In the genomic region with DNA sequence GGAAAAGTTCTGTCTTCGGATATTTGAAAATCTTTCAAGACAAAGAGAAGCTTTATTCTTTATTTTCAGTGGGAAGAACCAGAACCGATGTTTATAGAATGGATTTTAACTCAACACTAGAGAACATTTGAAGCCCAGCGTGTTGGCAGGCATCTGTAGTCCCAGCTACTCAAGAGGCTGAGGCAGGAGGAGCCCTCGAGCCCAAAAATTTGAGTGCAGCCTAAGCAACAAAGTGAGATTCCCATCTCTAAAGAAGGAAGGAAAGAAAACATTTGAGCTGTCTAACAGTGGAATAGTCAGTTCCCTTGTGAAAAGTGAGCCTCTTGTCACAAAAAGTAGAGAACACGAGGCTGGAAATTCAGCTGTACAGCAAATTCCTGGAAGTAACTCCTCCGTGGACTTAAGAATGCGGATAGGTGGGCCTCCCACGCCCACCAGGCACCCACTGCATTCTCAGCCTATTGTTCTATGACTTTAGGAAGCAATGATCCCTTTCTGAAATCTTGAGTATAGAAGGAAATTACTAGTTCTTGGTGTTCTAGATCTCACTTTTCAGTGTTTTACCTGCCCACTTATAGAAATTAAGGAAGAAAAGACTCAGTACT, we compare ENCODE assay signal across 16 cellular contexts. TPM values are rescaled to one million over a fixed set of nuclear protein-coding genes. Genes with fewer than 3 reads are reported as not detected.
DNase-seq lines count a peak whose midpoint lies in the region; ATAC-seq and TF ChIP-seq lines count a peak whose summit lies in the region.
"Had no signal": no experiment of that assay in that cellular context is flagged by ENCODE, and none has a peak within 500 bp of the region (broad histone marks: within the 10 kb centered on the region; RNA-seq: fewer than 3 reads in every experiment).

No MANE protein-coding gene starts in this region.

- WGBS in thyroid gland, 2 donors, result 34 to 37% methylated on average over 8 of the region's 8 CpGs

- H3K4me1 ChIP-seq in thyroid gland, result peaks cover 32 to 35% of the 10 kb centered on the region in 2 donors

- intact Hi-C loops in left ventricle myocardium superior (cut with micrococcal nuclease), result no loop called here
- intact Hi-C loops in thyroid gland (cut with DNase I), result no loop called here

- H3K4me3 Mint-ChIP-seq in activated CD8-positive, alpha-beta memory T cell treated with anti-CD3 and anti-CD28 coated beads, Interleukin-2, amount 10 ng/mL, durations not matched to agents 7 days and 5 days, result no peak overlapping the region
- H3K4me3 Mint-ChIP-seq in nephron, result no peak overlapping the region
- H3K4me3 Mint-ChIP-seq in effector memory CD8-positive, alpha-beta T cell, result no peak overlapping the region
- H3K4me3 Mint-ChIP-seq: CD8-positive, alpha-beta T cell had no signal

- CTCF ChIA-PET in activated CD8-positive, alpha-beta memory T cell treated with anti-CD3 and anti-CD28 coated beads, Interleukin-2, amount 10 ng/mL, durations not matched to agents 7 days and 5 days (lab: Charles Lee), result interaction anchor here (0.5 to 1.4 kb wide), 4 partner anchors 91 to 520 kb away, joined by 3 read pairs; no protein-coding TSS in a partner anchor

- peaks cover 17% of the 10 kb centered on the region for H3K36me3 Mint-ChIP-seq in activated CD8-positive, alpha-beta memory T cell treated with anti-CD3 and anti-CD28 coated beads, Interleukin-2, amount 10 ng/mL, durations not matched to agents 7 days and 5 days
- H3K36me3 Mint-ChIP-seq in nephron (ENCODE audit: low read depth), result peaks cover 28% of the 10 kb centered on the region
- H3K36me3 Mint-ChIP-seq in effector memory CD8-positive, alpha-beta T cell (ENCODE audit: insufficient read depth), result no peaks in the 10 kb centered on the region

- H3K4me1 Mint-ChIP-seq in activated CD8-positive, alpha-beta memory T cell treated with anti-CD3 and anti-CD28 coated beads, Interleukin-2, amount 10 ng/mL, durations not matched to agents 7 days and 5 days, result peaks cover 40% of the 10 kb centered on the region
- peaks cover 38% of the 10 kb centered on the region for H3K4me1 Mint-ChIP-seq in nephron
- no peaks in the 10 kb centered on the region for H3K4me1 Mint-ChIP-seq in effector memory CD8-positive, alpha-beta T cell (ENCODE audit: low read depth in 2 of 2)

- H3K27ac ChIP-seq in thyroid gland, result peak overlapping the region; percentile 46 to 82 (median 50)
- H3K27ac ChIP-seq: 22Rv1 had no signal

- no peaks in the 10 kb centered on the region for H3K9me3 Mint-ChIP-seq in activated CD8-positive, alpha-beta memory T cell treated with anti-CD3 and anti-CD28 coated beads, Interleukin-2, amount 10 ng/mL, durations not matched to agents 7 days and 5 days (ENCODE audit: low read depth)
- no peaks in the 10 kb centered on the region for H3K9me3 Mint-ChIP-seq in nephron
- H3K9me3 Mint-ChIP-seq in effector memory CD8-positive, alpha-beta T cell, result no peaks in the 10 kb centered on the region
- H3K9me3 Mint-ChIP-seq: CD8-positive, alpha-beta T cell had no signal

- TF ChIP-seq CTCF in nephron (IDR thresholded peaks at IDR 0.05; ENCODE audit: unreplicated experiment in 3 of 3) (no peak), thyroid gland (IDR thresholded peaks at IDR 0.05) (peak in 1 of 6 experiments; percentile 6)

- H3K27ac Mint-ChIP-seq in activated CD8-positive, alpha-beta memory T cell treated with anti-CD3 and anti-CD28 coated beads, Interleukin-2, amount 10 ng/mL, durations not matched to agents 7 days and 5 days, result peak overlapping the region; percentile 8
- H3K27ac Mint-ChIP-seq in nephron, result peak overlapping the region; percentile 56 to 84 (median 67)
- H3K27ac Mint-ChIP-seq in effector memory CD8-positive, alpha-beta T cell, result no peak overlapping the region
- H3K27ac Mint-ChIP-seq: CD8-positive, alpha-beta T cell had no signal

- no peak overlapping the region for H3K4me3 ChIP-seq in thyroid gland (replicated peaks in 1 of 3)

- no peak for DNase-seq in activated CD8-positive, alpha-beta memory T cell treated with anti-CD3 and anti-CD28 coated beads, Interleukin-2, amount 10 ng/mL, durations not matched to agents 7 days and 5 days
- DNase-seq in activated CD8-positive, alpha-beta memory T cell treated with anti-CD3 and anti-CD28 coated beads, Interleukin-2, amount 50 U/mL, for 48 hours, result no peak
- DNase-seq in left ventricle myocardium superior (no peak), thyroid gland (peak; percentile 74 to 78)
- no peak for DNase-seq in effector memory CD8-positive, alpha-beta T cell
- DNase-seq: CD8-positive, alpha-beta T cell; H7; NCI-H146; NCI-H2107; NCI-H226; NCI-H526; RPMI8226 had no signal

- TF ChIP-seq POLR2A in thyroid gland (IDR thresholded peaks at IDR 0.05), result no peak

- no peaks in the 10 kb centered on the region for H3K27me3 ChIP-seq in thyroid gland

- no peaks in the 10 kb centered on the region for H3K9me3 ChIP-seq in thyroid gland

- no peaks in the 10 kb centered on the region for H3K36me3 ChIP-seq in thyroid gland

- ATAC-seq in activated CD8-positive, alpha-beta memory T cell treated with anti-CD3 and anti-CD28 coated beads, Interleukin-2, amount 10 ng/mL, durations not matched to agents 7 days and 5 days, result no peak
- ATAC-seq in left ventricle myocardium superior, result peak; percentile 52
- ATAC-seq in GM18861 (IDR thresholded peaks at IDR 0.05; ENCODE audit: unreplicated experiment), result no peak
- no peak for ATAC-seq in effector memory CD8-positive, alpha-beta T cell (replicated peaks)
- no peak for ATAC-seq in HG02678 (IDR thresholded peaks at IDR 0.05; ENCODE audit: unreplicated experiment)
- ATAC-seq: CD8-positive, alpha-beta T cell had no signal

- no peaks in the 10 kb centered on the region for H3K27me3 Mint-ChIP-seq in activated CD8-positive, alpha-beta memory T cell treated with anti-CD3 and anti-CD28 coated beads, Interleukin-2, amount 10 ng/mL, durations not matched to agents 7 days and 5 days
- no peaks in the 10 kb centered on the region for H3K27me3 Mint-ChIP-seq in nephron (ENCODE audit: low read depth)
- no peaks in the 10 kb centered on the region for H3K27me3 Mint-ChIP-seq in effector memory CD8-positive, alpha-beta T cell

RNA-seq across cellular contexts. Expression of gene PTPDC1, which starts 2.3 kb away (rescaled TPM):
- total RNA-seq in activated CD8-positive, alpha-beta memory T cell treated with anti-CD3 and anti-CD28 coated beads, Interleukin-2, amount 10 ng/mL, durations not matched to agents 7 days and 5 days, result 1 to 10 TPM; 5.2 to 6.5 TPM
- total RNA-seq in left ventricle myocardium superior (8.3 TPM), thyroid gland (10 to 100 TPM in 3 of 4 donors, 1 to 10 TPM in 1; 7.5 to 25.2 (median 10.8) TPM)

Comparison
In these comparisons a context has a peak if more than half of its experiments do, and no peak if none do; other contexts are left out.
1. DNase-seq: peak in thyroid gland (2 of 2); none in activated CD8-positive, alpha-beta memory T cell treated with anti-CD3 and anti-CD28 coated beads, Interleukin-2, amount 10 ng/mL, durations not matched to agents 7 days and 5 days (single experiment), activated CD8-positive, alpha-beta memory T cell treated with anti-CD3 and anti-CD28 coated beads, Interleukin-2, amount 50 U/mL, for 48 hours (single experiment), left ventricle myocardium superior (single experiment) and effector memory CD8-positive, alpha-beta T cell (0 of 3).
2. H3K27ac Mint-ChIP-seq: peak in activated CD8-positive, alpha-beta memory T cell treated with anti-CD3 and anti-CD28 coated beads, Interleukin-2, amount 10 ng/mL, durations not matched to agents 7 days and 5 days (single experiment) and nephron (3 of 3); none in effector memory CD8-positive, alpha-beta T cell (0 of 2).